In the genomic region with DNA sequence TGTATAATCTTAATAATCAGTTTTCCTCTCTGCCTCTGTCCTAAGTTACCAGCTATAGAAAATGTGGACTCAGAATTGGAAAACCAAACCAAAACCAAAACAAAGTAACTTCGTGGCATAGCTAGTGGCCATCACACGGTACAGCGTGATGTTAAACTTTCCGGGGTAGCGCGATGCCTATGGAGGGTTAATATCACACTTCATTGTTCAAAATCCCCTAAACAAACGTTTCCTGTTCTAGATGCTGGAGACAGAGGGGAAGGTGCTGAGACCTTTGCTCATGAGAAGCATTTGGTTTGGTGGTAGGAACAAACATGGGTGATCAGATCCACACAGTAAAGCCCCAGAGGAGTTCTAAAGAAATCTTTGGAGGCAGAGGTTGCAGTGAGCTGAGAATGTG, we compare ENCODE assay signal across 1 cellular context.
TF ChIP-seq lines count a peak whose summit lies in the region.

No MANE protein-coding gene starts in this region.

TF ChIP-seq in H1, 55 proteins besides CTCF, POLR2A, EP300 and RAD21:
- TF ChIP-seq FOSL1 (IDR thresholded peaks at IDR 0.05; ENCODE audit: insufficient read depth, low read depth, low read length) (no peak), TCF12 (IDR thresholded peaks at IDR 0.05; ENCODE audit: low read depth, low read length) (no peak), KDM4A (IDR thresholded peaks at IDR 0.05; ENCODE audit: low read depth, low read length, severe bottlenecking) (no peak), SP2 (IDR thresholded peaks at IDR 0.05; ENCODE audit: low read length) (no peak), POLR2AphosphoS5 (IDR thresholded peaks at IDR 0.05; ENCODE audit: low read depth, low read length) (no peak), POU5F1 (IDR thresholded peaks at IDR 0.05; ENCODE audit: low read depth, low read length) (no peak), RFX5 (IDR thresholded peaks at IDR 0.05; ENCODE audit: borderline replicate concordance, low read depth, low read length) (no peak), SIRT6 (IDR thresholded peaks at IDR 0.05; ENCODE audit: low read length) (no peak), CREB1 (IDR thresholded peaks at IDR 0.05) (no peak), NANOG (IDR thresholded peaks at IDR 0.05; ENCODE audit: insufficient read depth, low read depth, low read length, poor library complexity, severe bottlenecking) (no peak), SP4 (IDR thresholded peaks at IDR 0.05; ENCODE audit: low read length) (no peak), MAFK (IDR thresholded peaks at IDR 0.05; ENCODE audit: low read depth, low read length) (no peak), BCL11A (IDR thresholded peaks at IDR 0.05; ENCODE audit: low read depth in 2 of 2, low read length in 2 of 2) (no peak), BRCA1 (IDR thresholded peaks at IDR 0.05; ENCODE audit: low read depth, low read length) (no peak), TAF1 (IDR thresholded peaks at IDR 0.05; ENCODE audit: low read depth, low read length) (no peak)
TF ChIP-seq in H1: peak in this region for 0.
